ENCODE assay signal across 13 cellular contexts in genomic region chr12:53660064-53660463, GRCh38. TPM values are rescaled to one million over a fixed set of nuclear protein-coding genes. Genes with fewer than 3 reads are reported as not detected.
DNase-seq lines count a peak whose midpoint lies in the region; ATAC-seq and TF ChIP-seq lines count a peak whose summit lies in the region.
"Had no signal": no experiment of that assay in that cellular context is flagged by ENCODE, and none has a peak within 500 bp of the region (broad histone marks: within the 10 kb centered on the region; RNA-seq: fewer than 3 reads in every experiment).

No MANE protein-coding gene starts in this region.

- H3K9me3 Mint-ChIP-seq in stimulated activated naive CD8-positive, alpha-beta T cell treated with anti-CD3 and anti-CD28 coated beads, Interleukin-15, amount 100 ng/mL, for 72 hours: no peaks in the 10 kb centered on the region
- H3K9me3 Mint-ChIP-seq: activated T-cell treated with anti-CD3 and anti-CD28 coated beads, Interleukin-2, amount 50 U/mL, for 24 hours; effector memory CD8-positive, alpha-beta T cell; naive thymus-derived CD8-positive, alpha-beta T cell; T-cell had no signal

- TF ChIP-seq CTCF in osteoblast (IDR thresholded peaks at IDR 0.05; ENCODE audit: extremely low read depth, low read depth, low read length): no peak

- intact Hi-C loops in Right ventricle myocardium superior (cut with DNase I): loop anchor here (5.0 kb wide), 1 partner anchor 33 kb away; the partner anchor contains the start of gene ATF7

- peak overlapping the region; percentile 61 for H3K4me2 ChIP-seq in osteoblast (ENCODE audit: insufficient read depth, low read length)

- H3K4me1 Mint-ChIP-seq in stimulated activated naive CD8-positive, alpha-beta T cell treated with anti-CD3 and anti-CD28 coated beads, Interleukin-15, amount 100 ng/mL, for 72 hours: no peaks in the 10 kb centered on the region
- H3K4me1 Mint-ChIP-seq: T-cell had no signal

- ATAC-seq in Right ventricle myocardium superior (ENCODE audit: poor library complexity): peak; percentile 65
- no peak for ATAC-seq in HG03095 (IDR thresholded peaks at IDR 0.05; ENCODE audit: unreplicated experiment)
- no peak for ATAC-seq in stimulated activated naive CD8-positive, alpha-beta T cell treated with anti-CD3 and anti-CD28 coated beads, Interleukin-15, amount 100 ng/mL, for 72 hours
- ATAC-seq in HG02763 (IDR thresholded peaks at IDR 0.05; ENCODE audit: unreplicated experiment): no peak
- ATAC-seq: effector memory CD8-positive, alpha-beta T cell; naive thymus-derived CD8-positive, alpha-beta T cell; T-cell had no signal

- no peaks in the 10 kb centered on the region for H3K79me2 ChIP-seq in osteoblast (ENCODE audit: insufficient read depth, low read length)

- no peaks in the 10 kb centered on the region for H3K27me3 ChIP-seq in osteoblast (ENCODE audit: insufficient read depth, low read length)

- peak overlapping the region; percentile 19 for H3K4me3 ChIP-seq in osteoblast (ENCODE audit: insufficient read depth, low read length)

- H3K27ac ChIP-seq in osteoblast (ENCODE audit: low read depth, low read length): peak overlapping the region; percentile 86

- DNase-seq in DMS53 (lab: John Stamatoyannopoulos, UW): peak; percentile 19
- DNase-seq in DMS53 treated with DMSO at 0.1 percent for 48 hours (lab: John Stamatoyannopoulos, UW; ENCODE audit: unreplicated experiment): no peak
- peak; percentile 63 for DNase-seq in Right ventricle myocardium superior
- no peak for DNase-seq in osteoblast (ENCODE audit: insufficient read length, low spot score, missing footprints)
- DNase-seq in HUDEP-2 (lab: John Stamatoyannopoulos, UW; ENCODE audit: unreplicated experiment in 76 of 76): no peak
- DNase-seq in stimulated activated naive CD8-positive, alpha-beta T cell treated with anti-CD3 and anti-CD28 coated beads, Interleukin-15, amount 100 ng/mL, for 72 hours: no peak
- DNase-seq: activated T-cell treated with anti-CD3 and anti-CD28 coated beads, Interleukin-2, amount 50 U/mL, for 24 hours; effector memory CD8-positive, alpha-beta T cell; naive thymus-derived CD8-positive, alpha-beta T cell; NCI-H2227 treated with DMSO at 0.1 percent for 48 hours; T-cell had no signal

- peak overlapping the region; percentile 11 for H2AFZ ChIP-seq in osteoblast (ENCODE audit: low read length)

- H3K9me3 ChIP-seq in osteoblast (ENCODE audit: low read depth, low read length): no peaks in the 10 kb centered on the region

- H3K4me1 ChIP-seq in osteoblast (ENCODE audit: insufficient read depth, low read length): peaks cover 29% of the 10 kb centered on the region

- no peak overlapping the region for H3K27ac Mint-ChIP-seq in stimulated activated naive CD8-positive, alpha-beta T cell treated with anti-CD3 and anti-CD28 coated beads, Interleukin-15, amount 100 ng/mL, for 72 hours
- H3K27ac Mint-ChIP-seq: activated T-cell treated with anti-CD3 and anti-CD28 coated beads, Interleukin-2, amount 50 U/mL, for 24 hours; effector memory CD8-positive, alpha-beta T cell had no signal

- H4K20me1 ChIP-seq in osteoblast (ENCODE audit: insufficient read depth, low read length): no peaks in the 10 kb centered on the region

- H3K27me3 Mint-ChIP-seq in stimulated activated naive CD8-positive, alpha-beta T cell treated with anti-CD3 and anti-CD28 coated beads, Interleukin-15, amount 100 ng/mL, for 72 hours: no peaks in the 10 kb centered on the region
- H3K27me3 Mint-ChIP-seq: activated T-cell treated with anti-CD3 and anti-CD28 coated beads, Interleukin-2, amount 50 U/mL, for 24 hours; effector memory CD8-positive, alpha-beta T cell; naive thymus-derived CD8-positive, alpha-beta T cell; T-cell had no signal

- H3K36me3 ChIP-seq in osteoblast (ENCODE audit: insufficient read depth, low read length): peaks cover 15% of the 10 kb centered on the region

- H3K4me3 Mint-ChIP-seq in stimulated activated naive CD8-positive, alpha-beta T cell treated with anti-CD3 and anti-CD28 coated beads, Interleukin-15, amount 100 ng/mL, for 72 hours: no peak overlapping the region
- H3K4me3 Mint-ChIP-seq: activated T-cell treated with anti-CD3 and anti-CD28 coated beads, Interleukin-2, amount 50 U/mL, for 24 hours; effector memory CD8-positive, alpha-beta T cell; naive thymus-derived CD8-positive, alpha-beta T cell; T-cell had no signal

RNA-seq across cellular contexts. Expression of gene ATP5MC2, which starts 15.8 kb away (rescaled TPM):
- total RNA-seq in Right ventricle myocardium superior (569 TPM), osteoblast (93.1 and 95.9 TPM in 2 replicates)

RNA-seq across cellular contexts. Expression of gene ATF7, which starts 33.9 kb away (rescaled TPM):
- total RNA-seq in Right ventricle myocardium superior (29.1 TPM), osteoblast (14.4 and 17.4 TPM in 2 replicates)

Comparison
In these comparisons a context has a peak if more than half of its experiments do, and no peak if none do; other contexts are left out.
1. DNase-seq: peak in DMS53 (single experiment) and Right ventricle myocardium superior (single experiment); none in DMS53 treated with DMSO at 0.1 percent for 48 hours (single experiment), osteoblast (single experiment), HUDEP-2 (0 of 76) and stimulated activated naive CD8-positive, alpha-beta T cell treated with anti-CD3 and anti-CD28 coated beads, Interleukin-15, amount 100 ng/mL, for 72 hours (0 of 2).